8 cellular contexts compared by ENCODE assay signal in genomic region chr17:67996301-67997171, GRCh38. TPM values are rescaled to one million over a fixed set of nuclear protein-coding genes. Genes with fewer than 3 reads are reported as not detected.
DNase-seq lines count a peak whose midpoint lies in the region; ATAC-seq, FAIRE-seq and TF ChIP-seq lines count a peak whose summit lies in the region.
"Not testable (repeated sequence)": the region's sequence is repeated elsewhere in the genome, so short reads cannot be mapped to it uniquely, and the experiment has no call there.

Gene C17orf58, minus strand, starts transcription at chr17:67996469. Its CDS starts 271 bp downstream, at chr17:67996198.

- H3K4me1 ChIP-seq in Loucy (ENCODE audit: insufficient read depth, low read length, poor library complexity, severe bottlenecking) = peaks cover 10% of the 10 kb centered on the region
- not testable (repeated sequence) for H3K4me1 ChIP-seq in breast epithelium; mesendoderm (ENCODE audit: control insufficient read depth, low read depth, low read length); uterus
- peaks cover 11 to 18% of the 10 kb centered on the region in 2 donors for H3K4me1 ChIP-seq in gastrocnemius medialis

- H3K18ac ChIP-seq in mesendoderm (ENCODE audit: low read length) = not testable (repeated sequence)

- peak; percentile 63 for DNase-seq in EH (ENCODE audit: low read depth)
- not testable (repeated sequence) for DNase-seq in activated CD4-positive, alpha-beta T cell treated with anti-CD3 and anti-CD28 coated beads, Interleukin-2, amount 10 ng/mL, durations not matched to agents 24 days and 14 days; breast epithelium (ENCODE audit: low spot score in 2 of 2); frontal cortex (ENCODE audit: low spot score in 2 of 2); gastrocnemius medialis; uterus
- peak; percentile 47 for DNase-seq in mesendoderm

- H3K36me3 ChIP-seq in Loucy (ENCODE audit: insufficient read depth, low read length); breast epithelium; mesendoderm (ENCODE audit: control insufficient read depth, insufficient read depth, low read length); gastrocnemius medialis; uterus: not testable (repeated sequence)

- not testable (repeated sequence) for H2BK5ac ChIP-seq in mesendoderm (ENCODE audit: low read length)

- not testable (repeated sequence) for H2AK5ac ChIP-seq in mesendoderm (ENCODE audit: low read length)

- peaks cover 28% of the 10 kb centered on the region for H3K27me3 Mint-ChIP-seq in activated CD4-positive, alpha-beta T cell treated with anti-CD3 and anti-CD28 coated beads, Interleukin-2, amount 10 ng/mL, durations not matched to agents 24 days and 14 days

- H4K8ac ChIP-seq in mesendoderm (ENCODE audit: low read depth, low read length) = not testable (repeated sequence)

- H3K27me3 ChIP-seq in Loucy (ENCODE audit: insufficient read depth, low read length, poor library complexity, severe bottlenecking); breast epithelium; mesendoderm (ENCODE audit: insufficient read depth, low read length, poor library complexity); gastrocnemius medialis; uterus: not testable (repeated sequence)

- not testable (repeated sequence) for H3K4ac ChIP-seq in mesendoderm (ENCODE audit: low read depth, low read length)

- H3K9me3 ChIP-seq in Loucy (ENCODE audit: insufficient read depth, low read depth, low read length); breast epithelium; gastrocnemius medialis; uterus: not testable (repeated sequence)

- H3K23ac ChIP-seq in mesendoderm (ENCODE audit: low read length) = not testable (repeated sequence)

- H4K5ac ChIP-seq in mesendoderm (ENCODE audit: low read length) = not testable (repeated sequence)

- H3K4me3 Mint-ChIP-seq in activated CD4-positive, alpha-beta T cell treated with anti-CD3 and anti-CD28 coated beads, Interleukin-2, amount 10 ng/mL, durations not matched to agents 24 days and 14 days = peak within 1 kb of the TSS; percentile 82

- intact Hi-C loops in activated CD4-positive, alpha-beta T cell treated with anti-CD3 and anti-CD28 coated beads, Interleukin-2, amount 10 ng/mL, durations not matched to agents 24 days and 14 days (cut with micrococcal nuclease) = loop anchor here (5.0 to 10.0 kb wide), 3 partner anchors 41 to 1328 kb away; partner anchors contain the start of genes ABCA5, BPTF and KPNA2
- intact Hi-C loops in breast epithelium (cut with DNase I; ENCODE audit: low total_unique reads); gastrocnemius medialis (cut with DNase I; ENCODE audit: low total_unique reads); uterus (cut with DNase I; ENCODE audit: low total_unique reads): not testable (repeated sequence)

- H2AFZ ChIP-seq in Loucy (ENCODE audit: low read length) = peak within 1 kb of the TSS; percentile 13; the same call in 1 of the 2 replicates

- not testable (repeated sequence) for H3K9me2 ChIP-seq in Loucy (replicated peaks; ENCODE audit: low read depth, low read length)

- in situ Hi-C loops in gastrocnemius medialis (cut with MboI; ENCODE audit: low sequenced_read_pairs in 4 of 4) = not testable (repeated sequence)

- H3F3A ChIP-seq in Loucy (ENCODE audit: low read depth) = not testable (repeated sequence)

- not testable (repeated sequence) for FAIRE-seq in frontal cortex (lab: Jason Lieb, UNC)

- H3K56ac ChIP-seq in mesendoderm (ENCODE audit: low read length) = peak within 1 kb of the TSS; percentile 76

- no CpG with 5 or more reads among the region's 25 CpGs for WGBS in mesendoderm (ENCODE audit: extremely low coverage, insufficient coverage, low lambda C conversion rate)

- not testable (repeated sequence) for H2BK15ac ChIP-seq in mesendoderm (replicated peaks; ENCODE audit: low read depth)

- H3K9ac ChIP-seq in Loucy (ENCODE audit: low read depth, low read length, poor library complexity, severe bottlenecking) (peak within 1 kb of the TSS; percentile 30), mesendoderm (ENCODE audit: low read length) (peak within 1 kb of the TSS; percentile 68)

- H3K4me2 ChIP-seq in Loucy (ENCODE audit: low read depth, low read length, poor library complexity, severe bottlenecking) (peak within 1 kb of the TSS; percentile 76), mesendoderm (ENCODE audit: low read length) (peak within 1 kb of the TSS; percentile 80)

- H3K79me2 ChIP-seq in Loucy (ENCODE audit: insufficient read depth, low read length); mesendoderm (ENCODE audit: control insufficient read depth, insufficient read depth, low read length): not testable (repeated sequence)

- peak within 1 kb of the TSS; percentile 6 to 99 for H3K27ac ChIP-seq in breast epithelium
- not testable (repeated sequence) for H3K27ac ChIP-seq in mesendoderm (ENCODE audit: low read depth, low read length)
- peak within 1 kb of the TSS; percentile 94 to 96 (median 94) for H3K27ac ChIP-seq in gastrocnemius medialis
- peak within 1 kb of the TSS; percentile 98 to 99 for H3K27ac ChIP-seq in uterus

- peaks cover 34% of the 10 kb centered on the region for H3K4me1 Mint-ChIP-seq in activated CD4-positive, alpha-beta T cell treated with anti-CD3 and anti-CD28 coated beads, Interleukin-2, amount 10 ng/mL, durations not matched to agents 24 days and 14 days

- H3K4me3 ChIP-seq in Loucy (ENCODE audit: low read length, poor library complexity, severe bottlenecking) (peak within 1 kb of the TSS; percentile 97), breast epithelium (peak within 1 kb of the TSS; percentile 47 to 72 (median 57)), mesendoderm (ENCODE audit: low read length) (peak within 1 kb of the TSS; percentile 59), gastrocnemius medialis (peak within 1 kb of the TSS; percentile 69 to 86 (median 82)), uterus (peak within 1 kb of the TSS; percentile 53 to 67)

- not testable (repeated sequence) for H2BK120ac ChIP-seq in mesendoderm (ENCODE audit: low read depth, low read length)

- H4K20me1 ChIP-seq in Loucy (ENCODE audit: insufficient read depth, low read length, poor library complexity, severe bottlenecking) = not testable (repeated sequence)

- ATAC-seq in gastrocnemius medialis = not testable (repeated sequence)

- not testable (repeated sequence) for H3K36me3 Mint-ChIP-seq in activated CD4-positive, alpha-beta T cell treated with anti-CD3 and anti-CD28 coated beads, Interleukin-2, amount 10 ng/mL, durations not matched to agents 24 days and 14 days (ENCODE audit: low read depth)

- H3K27ac Mint-ChIP-seq in activated CD4-positive, alpha-beta T cell treated with anti-CD3 and anti-CD28 coated beads, Interleukin-2, amount 10 ng/mL, durations not matched to agents 24 days and 14 days = peak within 1 kb of the TSS; percentile 67

- H3K79me1 ChIP-seq in mesendoderm (ENCODE audit: low read length) = not testable (repeated sequence)

- not testable (repeated sequence) for H3K9me3 Mint-ChIP-seq in activated CD4-positive, alpha-beta T cell treated with anti-CD3 and anti-CD28 coated beads, Interleukin-2, amount 10 ng/mL, durations not matched to agents 24 days and 14 days

- TF ChIP-seq POLR2A in breast epithelium (IDR thresholded peaks at IDR 0.05); gastrocnemius medialis (IDR thresholded peaks at IDR 0.05); uterus (IDR thresholded peaks at IDR 0.05): not testable (repeated sequence)

- TF ChIP-seq CTCF in Loucy (conservative IDR thresholded peaks at IDR 0.05; ENCODE audit: low read length); breast epithelium (IDR thresholded peaks at IDR 0.05); gastrocnemius medialis (IDR thresholded peaks at IDR 0.05 in 4 of 5, conservative IDR thresholded peaks at IDR 0.05 in 1 of 5); uterus (IDR thresholded peaks at IDR 0.05): not testable (repeated sequence)

RNA-seq across cellular contexts. Expression of gene C17orf58, which starts in this region (rescaled TPM):
- 26.6 and 28.0 TPM in 2 replicates for total RNA-seq in activated CD4-positive, alpha-beta T cell treated with anti-CD3 and anti-CD28 coated beads, Interleukin-2, amount 10 ng/mL, durations not matched to agents 24 days and 14 days
- total RNA-seq in breast epithelium (10 to 100 TPM in 2 of 3 donors, 1 to 10 TPM in 1; 6.6 to 18.7 (median 12.0) TPM), frontal cortex (38.3 TPM), gastrocnemius medialis (1 to 10 TPM; 1.5 to 9.0 (median 5.6) TPM), uterus (10 to 100 TPM in 2 of 4 donors, 1 to 10 TPM in 2; 2.6 to 20.3 (median 7.6) TPM)
- 31.3 TPM for polyA plus RNA-seq in mesendoderm (2013, experiment 1 of 2)
- 31.8 TPM for polyA plus RNA-seq in mesendoderm (2013, experiment 2 of 2)
